1 cellular context compared by ENCODE assay signal in the genomic region with DNA sequence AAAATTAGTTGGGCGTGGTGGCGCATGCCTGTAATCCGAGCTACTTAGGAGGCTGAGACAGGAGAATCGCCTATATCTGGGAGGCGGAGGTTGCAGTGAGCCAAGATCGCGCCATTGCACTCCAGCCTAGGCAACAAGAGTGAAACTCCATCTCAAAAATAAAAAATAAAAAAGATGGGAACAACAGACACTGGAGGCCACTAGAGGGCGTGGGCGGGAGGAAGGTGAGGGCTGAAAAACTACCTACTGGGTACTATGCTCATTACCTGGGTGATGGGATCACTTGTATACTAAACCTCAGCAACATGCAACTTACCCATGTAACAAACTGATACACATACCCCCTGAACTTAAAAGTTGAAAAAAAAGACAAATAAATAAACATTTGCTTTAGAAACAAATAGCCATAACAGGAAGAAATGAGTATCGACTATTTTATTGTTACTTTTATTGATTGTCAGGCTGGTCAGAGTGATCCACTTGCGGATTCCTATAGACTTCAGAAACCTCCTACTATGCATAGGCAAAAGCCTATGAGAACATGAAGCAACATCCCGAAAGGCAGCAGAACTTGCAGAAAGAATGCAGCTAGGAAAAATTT.
TF ChIP-seq lines count a peak whose summit lies in the region.

No MANE protein-coding gene starts in this region.

TF ChIP-seq in H1, 55 proteins besides CTCF, POLR2A, EP300 and RAD21:
- TF ChIP-seq ZNF274 (IDR thresholded peaks at IDR 0.05; ENCODE audit: borderline replicate concordance, extremely low read depth, low read length) (no peak), RBBP5 (IDR thresholded peaks at IDR 0.05; ENCODE audit: borderline replicate concordance, low read depth, low read length) (no peak), SP4 (IDR thresholded peaks at IDR 0.05; ENCODE audit: low read length) (no peak), JUND (IDR thresholded peaks at IDR 0.05; ENCODE audit: low read length) (no peak), SRF (IDR thresholded peaks at IDR 0.05; ENCODE audit: low read depth, low read length) (no peak), EZH2 (IDR thresholded peaks at IDR 0.05; ENCODE audit: low read depth, low read length, severe bottlenecking) (no peak), JUN (IDR thresholded peaks at IDR 0.05; ENCODE audit: low read depth, low read length) (no peak), ASH2L (IDR thresholded peaks at IDR 0.05; ENCODE audit: low read length) (no peak), HDAC6 (IDR thresholded peaks at IDR 0.05; ENCODE audit: low read depth, low read length) (no peak), RNF2 (IDR thresholded peaks at IDR 0.05; ENCODE audit: borderline replicate concordance, low read depth, low read length, missing control alignments, poor library complexity, severe bottlenecking) (no peak), SAP30 (IDR thresholded peaks at IDR 0.05; ENCODE audit: insufficient read depth, insufficient replicate concordance, low read length) (no peak), EGR1 (IDR thresholded peaks at IDR 0.05; ENCODE audit: borderline replicate concordance, low read depth, low read length) (no peak), PHF8 (conservative IDR thresholded peaks at IDR 0.05; ENCODE audit: low read depth, low read length) (no peak), RFX5 (IDR thresholded peaks at IDR 0.05; ENCODE audit: borderline replicate concordance, low read depth, low read length) (no peak), TCF12 (IDR thresholded peaks at IDR 0.05; ENCODE audit: low read depth, low read length) (no peak), RXRA (IDR thresholded peaks at IDR 0.05; ENCODE audit: insufficient read depth, low read depth, low read length) (no peak)
- TF ChIP-seq, protein P1, sequence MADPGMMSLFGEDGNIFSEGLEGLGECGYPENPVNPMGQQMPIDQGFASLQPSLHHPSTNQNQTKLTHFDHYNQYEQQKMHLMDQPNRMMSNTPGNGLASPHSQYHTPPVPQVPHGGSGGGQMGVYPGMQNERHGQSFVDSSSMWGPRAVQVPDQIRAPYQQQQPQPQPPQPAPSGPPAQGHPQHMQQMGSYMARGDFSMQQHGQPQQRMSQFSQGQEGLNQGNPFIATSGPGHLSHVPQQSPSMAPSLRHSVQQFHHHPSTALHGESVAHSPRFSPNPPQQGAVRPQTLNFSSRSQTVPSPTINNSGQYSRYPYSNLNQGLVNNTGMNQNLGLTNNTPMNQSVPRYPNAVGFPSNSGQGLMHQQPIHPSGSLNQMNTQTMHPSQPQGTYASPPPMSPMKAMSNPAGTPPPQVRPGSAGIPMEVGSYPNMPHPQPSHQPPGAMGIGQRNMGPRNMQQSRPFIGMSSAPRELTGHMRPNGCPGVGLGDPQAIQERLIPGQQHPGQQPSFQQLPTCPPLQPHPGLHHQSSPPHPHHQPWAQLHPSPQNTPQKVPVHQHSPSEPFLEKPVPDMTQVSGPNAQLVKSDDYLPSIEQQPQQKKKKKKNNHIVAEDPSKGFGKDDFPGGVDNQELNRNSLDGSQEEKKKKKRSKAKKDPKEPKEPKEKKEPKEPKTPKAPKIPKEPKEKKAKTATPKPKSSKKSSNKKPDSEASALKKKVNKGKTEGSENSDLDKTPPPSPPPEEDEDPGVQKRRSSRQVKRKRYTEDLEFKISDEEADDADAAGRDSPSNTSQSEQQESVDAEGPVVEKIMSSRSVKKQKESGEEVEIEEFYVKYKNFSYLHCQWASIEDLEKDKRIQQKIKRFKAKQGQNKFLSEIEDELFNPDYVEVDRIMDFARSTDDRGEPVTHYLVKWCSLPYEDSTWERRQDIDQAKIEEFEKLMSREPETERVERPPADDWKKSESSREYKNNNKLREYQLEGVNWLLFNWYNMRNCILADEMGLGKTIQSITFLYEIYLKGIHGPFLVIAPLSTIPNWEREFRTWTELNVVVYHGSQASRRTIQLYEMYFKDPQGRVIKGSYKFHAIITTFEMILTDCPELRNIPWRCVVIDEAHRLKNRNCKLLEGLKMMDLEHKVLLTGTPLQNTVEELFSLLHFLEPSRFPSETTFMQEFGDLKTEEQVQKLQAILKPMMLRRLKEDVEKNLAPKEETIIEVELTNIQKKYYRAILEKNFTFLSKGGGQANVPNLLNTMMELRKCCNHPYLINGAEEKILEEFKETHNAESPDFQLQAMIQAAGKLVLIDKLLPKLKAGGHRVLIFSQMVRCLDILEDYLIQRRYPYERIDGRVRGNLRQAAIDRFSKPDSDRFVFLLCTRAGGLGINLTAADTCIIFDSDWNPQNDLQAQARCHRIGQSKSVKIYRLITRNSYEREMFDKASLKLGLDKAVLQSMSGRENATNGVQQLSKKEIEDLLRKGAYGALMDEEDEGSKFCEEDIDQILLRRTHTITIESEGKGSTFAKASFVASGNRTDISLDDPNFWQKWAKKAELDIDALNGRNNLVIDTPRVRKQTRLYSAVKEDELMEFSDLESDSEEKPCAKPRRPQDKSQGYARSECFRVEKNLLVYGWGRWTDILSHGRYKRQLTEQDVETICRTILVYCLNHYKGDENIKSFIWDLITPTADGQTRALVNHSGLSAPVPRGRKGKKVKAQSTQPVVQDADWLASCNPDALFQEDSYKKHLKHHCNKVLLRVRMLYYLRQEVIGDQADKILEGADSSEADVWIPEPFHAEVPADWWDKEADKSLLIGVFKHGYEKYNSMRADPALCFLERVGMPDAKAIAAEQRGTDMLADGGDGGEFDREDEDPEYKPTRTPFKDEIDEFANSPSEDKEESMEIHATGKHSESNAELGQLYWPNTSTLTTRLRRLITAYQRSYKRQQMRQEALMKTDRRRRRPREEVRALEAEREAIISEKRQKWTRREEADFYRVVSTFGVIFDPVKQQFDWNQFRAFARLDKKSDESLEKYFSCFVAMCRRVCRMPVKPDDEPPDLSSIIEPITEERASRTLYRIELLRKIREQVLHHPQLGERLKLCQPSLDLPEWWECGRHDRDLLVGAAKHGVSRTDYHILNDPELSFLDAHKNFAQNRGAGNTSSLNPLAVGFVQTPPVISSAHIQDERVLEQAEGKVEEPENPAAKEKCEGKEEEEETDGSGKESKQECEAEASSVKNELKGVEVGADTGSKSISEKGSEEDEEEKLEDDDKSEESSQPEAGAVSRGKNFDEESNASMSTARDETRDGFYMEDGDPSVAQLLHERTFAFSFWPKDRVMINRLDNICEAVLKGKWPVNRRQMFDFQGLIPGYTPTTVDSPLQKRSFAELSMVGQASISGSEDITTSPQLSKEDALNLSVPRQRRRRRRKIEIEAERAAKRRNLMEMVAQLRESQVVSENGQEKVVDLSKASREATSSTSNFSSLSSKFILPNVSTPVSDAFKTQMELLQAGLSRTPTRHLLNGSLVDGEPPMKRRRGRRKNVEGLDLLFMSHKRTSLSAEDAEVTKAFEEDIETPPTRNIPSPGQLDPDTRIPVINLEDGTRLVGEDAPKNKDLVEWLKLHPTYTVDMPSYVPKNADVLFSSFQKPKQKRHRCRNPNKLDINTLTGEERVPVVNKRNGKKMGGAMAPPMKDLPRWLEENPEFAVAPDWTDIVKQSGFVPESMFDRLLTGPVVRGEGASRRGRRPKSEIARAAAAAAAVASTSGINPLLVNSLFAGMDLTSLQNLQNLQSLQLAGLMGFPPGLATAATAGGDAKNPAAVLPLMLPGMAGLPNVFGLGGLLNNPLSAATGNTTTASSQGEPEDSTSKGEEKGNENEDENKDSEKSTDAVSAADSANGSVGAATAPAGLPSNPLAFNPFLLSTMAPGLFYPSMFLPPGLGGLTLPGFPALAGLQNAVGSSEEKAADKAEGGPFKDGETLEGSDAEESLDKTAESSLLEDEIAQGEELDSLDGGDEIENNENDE (IDR thresholded peaks at IDR 0.05; ENCODE audit: insufficient replicate concordance, low read length), result no peak
- TF ChIP-seq, protein P2, sequence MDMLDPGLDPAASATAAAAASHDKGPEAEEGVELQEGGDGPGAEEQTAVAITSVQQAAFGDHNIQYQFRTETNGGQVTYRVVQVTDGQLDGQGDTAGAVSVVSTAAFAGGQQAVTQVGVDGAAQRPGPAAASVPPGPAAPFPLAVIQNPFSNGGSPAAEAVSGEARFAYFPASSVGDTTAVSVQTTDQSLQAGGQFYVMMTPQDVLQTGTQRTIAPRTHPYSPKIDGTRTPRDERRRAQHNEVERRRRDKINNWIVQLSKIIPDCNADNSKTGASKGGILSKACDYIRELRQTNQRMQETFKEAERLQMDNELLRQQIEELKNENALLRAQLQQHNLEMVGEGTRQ (IDR thresholded peaks at IDR 0.05; ENCODE audit: low read length), result no peak
